2 cellular contexts compared by ENCODE assay signal in genomic region chr4:26360273-26360672, GRCh38.
A peak's percentile ranks its signal among the peaks of the same experiment; 100 is the strongest.
TF ChIP-seq lines count a peak whose summit lies in the region.

No MANE protein-coding gene starts in this region.

TF ChIP-seq in HEK293, 187 proteins besides CTCF, POLR2A, EP300 and RAD21 (continued from another document):
- 0 out of 2 replicates have a peak, but pooled peaks have one; percentile 26 for TF ChIP-seq TCF7L2 (IDR thresholded peaks at IDR 0.05; ENCODE audit: borderline replicate concordance, low read depth, low read length)
- no peak for TF ChIP-seq SCRT2 (tag by site-specific recombination; IDR thresholded peaks at IDR 0.05)
- peak; percentile 27; the same call in 1 of the 2 replicates for TF ChIP-seq ZNF629 (tag by site-specific recombination; IDR thresholded peaks at IDR 0.05)

TF ChIP-seq in WTC11, 78 proteins besides CTCF, POLR2A, EP300 and RAD21 (continued from another document):
- TF ChIP-seq, protein P1, sequence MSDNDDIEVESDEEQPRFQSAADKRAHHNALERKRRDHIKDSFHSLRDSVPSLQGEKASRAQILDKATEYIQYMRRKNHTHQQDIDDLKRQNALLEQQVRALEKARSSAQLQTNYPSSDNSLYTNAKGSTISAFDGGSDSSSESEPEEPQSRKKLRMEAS (CRISPR knock-in tag; IDR thresholded peaks at IDR 0.05), result no peak
- TF ChIP-seq, protein P2, sequence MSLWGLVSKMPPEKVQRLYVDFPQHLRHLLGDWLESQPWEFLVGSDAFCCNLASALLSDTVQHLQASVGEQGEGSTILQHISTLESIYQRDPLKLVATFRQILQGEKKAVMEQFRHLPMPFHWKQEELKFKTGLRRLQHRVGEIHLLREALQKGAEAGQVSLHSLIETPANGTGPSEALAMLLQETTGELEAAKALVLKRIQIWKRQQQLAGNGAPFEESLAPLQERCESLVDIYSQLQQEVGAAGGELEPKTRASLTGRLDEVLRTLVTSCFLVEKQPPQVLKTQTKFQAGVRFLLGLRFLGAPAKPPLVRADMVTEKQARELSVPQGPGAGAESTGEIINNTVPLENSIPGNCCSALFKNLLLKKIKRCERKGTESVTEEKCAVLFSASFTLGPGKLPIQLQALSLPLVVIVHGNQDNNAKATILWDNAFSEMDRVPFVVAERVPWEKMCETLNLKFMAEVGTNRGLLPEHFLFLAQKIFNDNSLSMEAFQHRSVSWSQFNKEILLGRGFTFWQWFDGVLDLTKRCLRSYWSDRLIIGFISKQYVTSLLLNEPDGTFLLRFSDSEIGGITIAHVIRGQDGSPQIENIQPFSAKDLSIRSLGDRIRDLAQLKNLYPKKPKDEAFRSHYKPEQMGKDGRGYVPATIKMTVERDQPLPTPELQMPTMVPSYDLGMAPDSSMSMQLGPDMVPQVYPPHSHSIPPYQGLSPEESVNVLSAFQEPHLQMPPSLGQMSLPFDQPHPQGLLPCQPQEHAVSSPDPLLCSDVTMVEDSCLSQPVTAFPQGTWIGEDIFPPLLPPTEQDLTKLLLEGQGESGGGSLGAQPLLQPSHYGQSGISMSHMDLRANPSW (CRISPR knock-in tag; conservative IDR thresholded peaks at IDR 0.05; ENCODE audit: low read depth), result no peak
- TF ChIP-seq ZNF232 (CRISPR knock-in tag; IDR thresholded peaks at IDR 0.05) (no peak), CBFB (CRISPR knock-in tag; IDR thresholded peaks at IDR 0.05; ENCODE audit: low read depth) (no peak), MYBL2 (CRISPR knock-in tag; IDR thresholded peaks at IDR 0.05) (no peak), E2F1 (CRISPR knock-in tag; IDR thresholded peaks at IDR 0.05) (no peak), TCF7 (CRISPR knock-in tag; IDR thresholded peaks at IDR 0.05; ENCODE audit: low read depth) (no peak), ZNF396 (CRISPR knock-in tag; IDR thresholded peaks at IDR 0.05; ENCODE audit: borderline replicate concordance) (no peak), CREM (CRISPR knock-in tag; IDR thresholded peaks at IDR 0.05) (no peak), PRRX2 (CRISPR knock-in tag; IDR thresholded peaks at IDR 0.05) (no peak), GRHL2 (CRISPR knock-in tag; IDR thresholded peaks at IDR 0.05; ENCODE audit: insufficient replicate concordance, severe bottlenecking) (no peak), ZBTB21 (CRISPR knock-in tag; IDR thresholded peaks at IDR 0.05; ENCODE audit: borderline replicate concordance) (no peak), TP53 (CRISPR knock-in tag; IDR thresholded peaks at IDR 0.05) (no peak)
- TF ChIP-seq, protein P3, sequence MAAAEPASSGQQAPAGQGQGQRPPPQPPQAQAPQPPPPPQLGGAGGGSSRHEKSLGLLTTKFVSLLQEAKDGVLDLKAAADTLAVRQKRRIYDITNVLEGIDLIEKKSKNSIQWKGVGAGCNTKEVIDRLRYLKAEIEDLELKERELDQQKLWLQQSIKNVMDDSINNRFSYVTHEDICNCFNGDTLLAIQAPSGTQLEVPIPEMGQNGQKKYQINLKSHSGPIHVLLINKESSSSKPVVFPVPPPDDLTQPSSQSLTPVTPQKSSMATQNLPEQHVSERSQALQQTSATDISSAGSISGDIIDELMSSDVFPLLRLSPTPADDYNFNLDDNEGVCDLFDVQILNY (CRISPR knock-in tag; IDR thresholded peaks at IDR 0.05), result no peak
- TF ChIP-seq, protein P4, sequence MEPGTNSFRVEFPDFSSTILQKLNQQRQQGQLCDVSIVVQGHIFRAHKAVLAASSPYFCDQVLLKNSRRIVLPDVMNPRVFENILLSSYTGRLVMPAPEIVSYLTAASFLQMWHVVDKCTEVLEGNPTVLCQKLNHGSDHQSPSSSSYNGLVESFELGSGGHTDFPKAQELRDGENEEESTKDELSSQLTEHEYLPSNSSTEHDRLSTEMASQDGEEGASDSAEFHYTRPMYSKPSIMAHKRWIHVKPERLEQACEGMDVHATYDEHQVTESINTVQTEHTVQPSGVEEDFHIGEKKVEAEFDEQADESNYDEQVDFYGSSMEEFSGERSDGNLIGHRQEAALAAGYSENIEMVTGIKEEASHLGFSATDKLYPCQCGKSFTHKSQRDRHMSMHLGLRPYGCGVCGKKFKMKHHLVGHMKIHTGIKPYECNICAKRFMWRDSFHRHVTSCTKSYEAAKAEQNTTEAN (CRISPR knock-in tag; IDR thresholded peaks at IDR 0.05), result no peak
